ENCODE assay signal across 21 cellular contexts in genomic region chr2:69057660-69058059, GRCh38. TPM values are rescaled to one million over a fixed set of nuclear protein-coding genes. Genes with fewer than 3 reads are reported as not detected.
"Had no signal": no experiment of that assay in that cellular context is flagged by ENCODE, and none has a peak within 500 bp of the region (broad histone marks: within the 10 kb centered on the region; RNA-seq: fewer than 3 reads in every experiment).

No MANE protein-coding gene starts in this region.

- H3K36me3 ChIP-seq: cardiac muscle cell, prostate gland, right atrium auricular region, transverse colon had no signal

- H3K27me3 ChIP-seq: body of pancreas, cardiac muscle cell, right atrium auricular region, transverse colon had no signal

- ATAC-seq: activated CD8-positive, alpha-beta T cell treated with anti-CD3 and anti-CD28 coated beads, Interleukin-2, amount 10 ng/mL, durations not matched to agents 7 days and 5 days; activated naive CD4-positive, alpha-beta T cell treated with anti-CD3 and anti-CD28 coated beads, Interleukin-2, amount 50 U/mL, for 72 hours; activated T-helper 17 cell treated with anti-CD3 and anti-CD28 coated beads, Interleukin-2, amount 50 U/mL, for 72 hours; body of pancreas; left ventricle myocardium superior; naive thymus-derived CD8-positive, alpha-beta T cell; stimulated activated naive CD8-positive, alpha-beta T cell treated with anti-CD3 and anti-CD28 coated beads, Interleukin-15, Interleukin-2, amounts not matched to agents 100 U/mL and 50 U/mL, for 24 hours; T-helper 17 cell had no signal

- H3K9me3 ChIP-seq: body of pancreas, prostate gland, right atrium auricular region, transverse colon had no signal

- DNase-seq: activated CD4-positive, alpha-beta T cell treated with anti-CD3 and anti-CD28 coated beads, Interleukin-2, amount 10 ng/mL, durations not matched to agents 7 days and 5 days; activated CD8-positive, alpha-beta T cell treated with anti-CD3 and anti-CD28 coated beads, Interleukin-2, amount 10 ng/mL, durations not matched to agents 7 days and 5 days; activated T-cell treated with anti-CD3 and anti-CD28 coated beads, Interleukin-2, amount 50 U/mL, for 1 hour; body of pancreas; dermis blood vessel endothelial cell; effector CD8-positive, alpha-beta T cell; foreskin melanocyte; left ventricle myocardium superior; mammary epithelial cell; naive thymus-derived CD8-positive, alpha-beta T cell; stimulated activated CD4-positive, alpha-beta T cell treated with anti-CD3 and anti-CD28 coated beads, Interleukin-4, amount 100 ng/mL, for 24 hours; stimulated activated naive CD8-positive, alpha-beta T cell treated with anti-CD3 and anti-CD28 coated beads, Interleukin-15, Interleukin-2, amounts not matched to agents 100 U/mL and 50 U/mL, for 24 hours; substantia nigra; SW 1271; T-helper 17 cell; transverse colon had no signal

- H3K4me1 ChIP-seq: prostate gland had no signal

- H3K4me3 ChIP-seq: body of pancreas, cardiac muscle cell, prostate gland, right atrium auricular region, transverse colon had no signal

- H3K27ac ChIP-seq: body of pancreas, cardiac muscle cell, prostate gland, right atrium auricular region, transverse colon had no signal

RNA-seq across cellular contexts. Expression of gene ANTXR1, which starts 44.7 kb away (rescaled TPM):
- total RNA-seq: activated naive CD4-positive, alpha-beta T cell treated with anti-CD3 and anti-CD28 coated beads, Interleukin-2, amount 50 U/mL, for 72 hours; T-helper 17 cell had no signal
